ENCODE assay signal across 28 cellular contexts in the genomic region with DNA sequence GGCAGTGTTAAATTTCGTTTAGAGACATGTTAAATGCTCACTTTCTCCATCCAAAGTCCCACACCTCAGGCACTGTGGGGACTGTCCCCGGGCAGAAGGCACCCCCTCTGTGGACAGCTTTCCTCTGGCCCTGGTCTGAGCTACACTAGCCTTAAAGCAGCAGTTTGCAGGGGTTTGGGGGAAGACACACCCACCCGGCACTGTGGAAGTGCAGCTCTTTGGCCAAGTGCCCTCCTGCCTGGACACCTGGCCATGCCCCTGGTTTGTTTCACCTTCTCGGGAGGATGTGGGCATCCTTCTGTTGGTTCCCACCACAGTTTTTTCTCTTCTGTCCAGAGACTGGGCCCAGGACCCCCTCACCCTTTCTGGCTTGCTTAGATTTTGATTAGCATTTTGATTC.
"Had no signal": no experiment of that assay in that cellular context is flagged by ENCODE, and none has a peak within 500 bp of the region (broad histone marks: within the 10 kb centered on the region; RNA-seq: fewer than 3 reads in every experiment).

No MANE protein-coding gene starts in this region.

- DNase-seq: naive thymus-derived CD4-positive, alpha-beta T cell; natural killer cell; nucleus accumbens; retina; right lobe of liver; sigmoid colon; small intestine; stimulated activated CD4-positive, alpha-beta T cell treated with anti-CD3 and anti-CD28 coated beads, Interleukin-15, amount 100 ng/mL, for 24 hours; stimulated activated CD4-positive, alpha-beta T cell treated with anti-CD3 and anti-CD28 coated beads, Interleukin-2, amount 100 ng/mL, for 24 hours; stimulated activated CD4-positive, alpha-beta T cell treated with anti-CD3 and anti-CD28 coated beads, Interleukin-2, amount 100 ng/mL, for 48 hours; stimulated activated CD4-positive, alpha-beta T cell treated with anti-CD3 and anti-CD28 coated beads, Interleukin-4, amount 100 ng/mL, for 24 hours; stimulated activated naive B cell treated with anti-CD40 and anti-IgM and Interleukin-4, amounts not matched to agents 10 μg/mL and 1 μg/mL and 100 μg/mL, for 72 hours; stimulated activated naive CD4-positive, alpha-beta T cell treated with Interleukin-2 at 50 U/mL for 16 hours; stomach; thyroid gland; upper lobe of right lung; uterus had no signal

- H3K9ac ChIP-seq: neural progenitor cell had no signal

- H3K9me3 ChIP-seq: neutrophil, pancreas, prostate gland, right lobe of liver, thyroid gland, uterus had no signal

- H3K4me3 ChIP-seq: neural progenitor cell, pancreas, prostate gland, right atrium auricular region, right lobe of liver, sigmoid colon, stomach, thoracic aorta, thyroid gland, tibial nerve, upper lobe of right lung, uterus had no signal

- FAIRE-seq: pancreas, small intestine had no signal

- H3K36me3 ChIP-seq: neutrophil, pancreas, prostate gland, right atrium auricular region, right lobe of liver, sigmoid colon, stomach, thoracic aorta, thyroid gland, tibial nerve, upper lobe of right lung, uterus had no signal

- H3K4me1 ChIP-seq: pancreas, prostate gland, right atrium auricular region, right lobe of liver, thyroid gland, upper lobe of right lung, uterus had no signal

- H3K4me1 Mint-ChIP-seq: natural killer cell; stimulated activated effector memory CD8-positive, alpha-beta T cell treated with anti-CD3 and anti-CD28 coated beads, Interleukin-12 subunit alpha, Interleukin-12 subunit beta, amount 100 ng/mL, for 72 hours had no signal

- H3K4me2 ChIP-seq: neural progenitor cell had no signal

- H3K27ac Mint-ChIP-seq: naive thymus-derived CD4-positive, alpha-beta T cell; natural killer cell; nephron; neural progenitor cell; stimulated activated effector memory CD8-positive, alpha-beta T cell treated with anti-CD3 and anti-CD28 coated beads, Interleukin-12 subunit alpha, Interleukin-12 subunit beta, amount 100 ng/mL, for 72 hours; stimulated activated naive CD8-positive, alpha-beta T cell treated with anti-CD3 and anti-CD28 coated beads, Interleukin-15, Interleukin-2, amounts not matched to agents 100 ng/mL and 50 ng/mL, for 24 hours; type B pancreatic cell had no signal

- H2AFZ ChIP-seq: neural progenitor cell had no signal

- H3K36me3 Mint-ChIP-seq: stimulated activated effector memory CD8-positive, alpha-beta T cell treated with anti-CD3 and anti-CD28 coated beads, Interleukin-12 subunit alpha, Interleukin-12 subunit beta, amount 100 ng/mL, for 72 hours had no signal

- H3K27ac ChIP-seq: neural progenitor cell, neutrophil, pancreas, prostate gland, right atrium auricular region, right lobe of liver, sigmoid colon, stomach, thoracic aorta, thyroid gland, upper lobe of right lung, uterus had no signal

- H3K27me3 ChIP-seq: thyroid gland, uterus had no signal

- ATAC-seq: naive thymus-derived CD4-positive, alpha-beta T cell; natural killer cell; pancreas; right lobe of liver; stimulated activated effector memory CD8-positive, alpha-beta T cell treated with anti-CD3 and anti-CD28 coated beads, Interleukin-12 subunit alpha, Interleukin-12 subunit beta, amount 100 ng/mL, for 72 hours; stimulated activated naive B cell treated with anti-CD40 and anti-IgM and Interleukin-4, amounts not matched to agents 10 μg/mL and 1 μg/mL and 100 μg/mL, for 72 hours; upper lobe of right lung had no signal

- H3K4me3 Mint-ChIP-seq: natural killer cell; stimulated activated effector memory CD8-positive, alpha-beta T cell treated with anti-CD3 and anti-CD28 coated beads, Interleukin-12 subunit alpha, Interleukin-12 subunit beta, amount 100 ng/mL, for 72 hours; stimulated activated naive B cell treated with anti-CD40 and anti-IgM and Interleukin-4, amounts not matched to agents 10 μg/mL and 1 μg/mL and 100 μg/mL, for 72 hours; stimulated activated naive CD8-positive, alpha-beta T cell treated with anti-CD3 and anti-CD28 coated beads, Interleukin-15, Interleukin-2, amounts not matched to agents 100 ng/mL and 50 ng/mL, for 24 hours had no signal
